In the genomic region with DNA sequence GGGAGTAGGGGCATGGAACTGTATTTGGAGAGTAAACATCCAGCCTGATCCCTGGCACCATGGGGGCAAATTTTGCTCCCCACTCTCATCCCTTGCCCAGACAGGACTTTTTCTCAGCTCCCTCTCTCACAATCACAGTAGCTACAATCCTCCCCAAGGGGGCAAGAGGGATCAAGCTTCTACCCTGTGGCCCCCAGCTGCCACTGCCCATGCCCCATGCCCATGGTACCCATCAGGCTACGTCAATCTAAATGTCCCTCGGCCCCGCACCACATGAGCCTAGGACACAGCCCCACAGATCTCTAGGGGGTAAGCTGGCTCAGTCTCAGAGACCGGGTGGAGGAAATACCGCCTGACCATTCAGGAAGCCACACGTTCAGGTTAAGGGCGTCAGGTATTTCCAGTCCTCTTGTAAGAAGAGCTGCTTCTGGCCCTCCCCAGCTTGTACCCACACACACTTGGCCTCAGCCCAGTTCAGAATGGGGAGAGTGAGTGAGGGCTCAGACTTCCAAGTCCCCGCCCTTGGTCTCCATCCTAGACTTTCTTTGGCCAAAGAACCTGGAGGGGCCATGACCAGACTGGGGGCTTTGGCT, we compare ENCODE assay signal across 9 cellular contexts. TPM values are rescaled to one million over a fixed set of nuclear protein-coding genes. Genes with fewer than 3 reads are reported as not detected.
A peak's percentile ranks its signal among the peaks of the same experiment; 100 is the strongest.
DNase-seq lines count a peak whose midpoint lies in the region; ATAC-seq, FAIRE-seq and TF ChIP-seq lines count a peak whose summit lies in the region.
"Had no signal": no experiment of that assay in that cellular context is flagged by ENCODE, and none has a peak within 500 bp of the region (broad histone marks: within the 10 kb centered on the region; RNA-seq: fewer than 3 reads in every experiment).

No MANE protein-coding gene starts in this region.

- no peak for ATAC-seq in activated T-cell treated with anti-CD3 and anti-CD28 coated beads, Interleukin-2, amount 50 U/mL, for 4 hours

- peaks cover 7% of the 10 kb centered on the region for H3K36me3 Mint-ChIP-seq in activated T-cell treated with anti-CD3 and anti-CD28 coated beads, Interleukin-2, amount 50 U/mL, for 4 hours (ENCODE audit: insufficient read depth)
- peaks cover 32% of the 10 kb centered on the region for H3K36me3 Mint-ChIP-seq in activated T-helper 2 cell treated with anti-CD3 and anti-CD28 coated beads, Interferon-gamma antibody, Interleukin-2, Interleukin-4, amounts not matched to agents 10 μg/mL and 5 μg/mL and 100 μg/mL, durations not matched to agents 14 hours and 24 hours and 36 hours (ENCODE audit: low read depth)

- H3K4me3 Mint-ChIP-seq in activated T-cell treated with anti-CD3 and anti-CD28 coated beads, Interleukin-2, amount 50 U/mL, for 4 hours = peak overlapping the region; percentile 75
- peak overlapping the region; percentile 72 for H3K4me3 Mint-ChIP-seq in activated T-helper 2 cell treated with anti-CD3 and anti-CD28 coated beads, Interferon-gamma antibody, Interleukin-2, Interleukin-4, amounts not matched to agents 10 μg/mL and 5 μg/mL and 100 μg/mL, durations not matched to agents 14 hours and 24 hours and 36 hours (ENCODE audit: low read depth)

- no peaks in the 10 kb centered on the region for H3K27me3 ChIP-seq in keratinocyte (ENCODE audit: control insufficient read depth, extremely low read depth, insufficient read depth, low read length)
- H3K27me3 ChIP-seq in thyroid gland = no peaks in the 10 kb centered on the region

- H3K36me3 ChIP-seq in keratinocyte (ENCODE audit: control insufficient read depth in 2 of 2, extremely low read depth in 1 of 2, insufficient read depth in 2 of 2, low read length in 2 of 2) (peaks cover 4 to 18% of the 10 kb centered on the region in 2 experiments), thyroid gland (no peaks in the 10 kb centered on the region)

- H3K27me3 Mint-ChIP-seq in activated T-cell treated with anti-CD3 and anti-CD28 coated beads, Interleukin-2, amount 50 U/mL, for 4 hours (ENCODE audit: low read depth) = no peaks in the 10 kb centered on the region
- H3K27me3 Mint-ChIP-seq in activated T-helper 2 cell treated with anti-CD3 and anti-CD28 coated beads, Interferon-gamma antibody, Interleukin-2, Interleukin-4, amounts not matched to agents 10 μg/mL and 5 μg/mL and 100 μg/mL, durations not matched to agents 14 hours and 24 hours and 36 hours (ENCODE audit: low read depth) = no peaks in the 10 kb centered on the region

- no peak overlapping the region for H2AFZ ChIP-seq in keratinocyte (ENCODE audit: control insufficient read depth, low read length)

- peak overlapping the region; percentile 10 for H3K27ac Mint-ChIP-seq in activated T-helper 2 cell treated with anti-CD3 and anti-CD28 coated beads, Interferon-gamma antibody, Interleukin-2, Interleukin-4, amounts not matched to agents 10 μg/mL and 5 μg/mL and 100 μg/mL, durations not matched to agents 14 hours and 24 hours and 36 hours

- intact Hi-C loops in activated T-helper 2 cell treated with anti-CD3 and anti-CD28 coated beads, Interferon-gamma antibody, Interleukin-2, Interleukin-4, amounts not matched to agents 10 μg/mL and 5 μg/mL and 100 μg/mL, durations not matched to agents 14 hours and 24 hours and 36 hours (cut with micrococcal nuclease) = loop anchor here (5.0 kb wide), 1 partner anchor 43 kb away; a partner anchor contains a TSS
- intact Hi-C loops in thyroid gland (cut with DNase I) = no loop called here

- no peaks in the 10 kb centered on the region for H3K9me3 Mint-ChIP-seq in activated T-cell treated with anti-CD3 and anti-CD28 coated beads, Interleukin-2, amount 50 U/mL, for 4 hours
- H3K9me3 Mint-ChIP-seq in activated T-helper 2 cell treated with anti-CD3 and anti-CD28 coated beads, Interferon-gamma antibody, Interleukin-2, Interleukin-4, amounts not matched to agents 10 μg/mL and 5 μg/mL and 100 μg/mL, durations not matched to agents 14 hours and 24 hours and 36 hours = no peaks in the 10 kb centered on the region

- WGBS in thyroid gland, 2 donors = 30 to 52% methylated on average over 7 of the region's 8 CpGs

- H3K9me3 ChIP-seq in keratinocyte (ENCODE audit: control insufficient read depth, low read depth, low read length) (no peaks in the 10 kb centered on the region), thyroid gland (no peaks in the 10 kb centered on the region)

- H4K20me1 ChIP-seq in keratinocyte (ENCODE audit: control insufficient read depth, extremely low read depth, insufficient read depth, low read length) = no peaks in the 10 kb centered on the region

- H3K79me2 ChIP-seq in keratinocyte (ENCODE audit: control insufficient read depth, insufficient read depth, low read length) = peaks cover 28% of the 10 kb centered on the region

- H3K9ac ChIP-seq in keratinocyte (ENCODE audit: control insufficient read depth, extremely low read depth, insufficient read depth, low read length) = no peak overlapping the region

- no peak for DNase-seq in activated T-cell treated with anti-CD3 and anti-CD28 coated beads, Interleukin-2, amount 50 U/mL, for 4 hours
- no peak for DNase-seq in activated T-cell treated with anti-CD3 and anti-CD28 coated beads, Interleukin-2, amount 50 U/mL, for 1 hour
- DNase-seq in activated T-helper 2 cell treated with anti-CD3 and anti-CD28 coated beads, Interferon-gamma antibody, Interleukin-2, Interleukin-4, amounts not matched to agents 10 μg/mL and 5 μg/mL and 100 μg/mL, durations not matched to agents 14 hours and 24 hours and 36 hours (ENCODE audit: low spot score) = no peak
- DNase-seq in keratinocyte (ENCODE audit: low read depth, low spot score) (no peak), thyroid gland (peak; percentile 72), DMS114 treated with DMSO at 0.1 percent for 48 hours (lab: John Stamatoyannopoulos, UW; ENCODE audit: unreplicated experiment) (no peak), SIG-M5 (lab: John Stamatoyannopoulos, UW) (no peak), NCI-H2227 (lab: John Stamatoyannopoulos, UW; ENCODE audit: unreplicated experiment) (no peak)
- DNase-seq: amniotic stem cell had no signal

- no peaks in the 10 kb centered on the region for H3K9me1 ChIP-seq in keratinocyte (ENCODE audit: control insufficient read depth, extremely low read depth, insufficient read depth, low read length)

- TF ChIP-seq POLR2A in thyroid gland (IDR thresholded peaks at IDR 0.05) = no peak

- no peak for FAIRE-seq in keratinocyte (lab: Jason Lieb, UNC)

- no peak overlapping the region for H3K27ac ChIP-seq in keratinocyte (ENCODE audit: control insufficient read depth, insufficient read depth, low read length)
- H3K27ac ChIP-seq in thyroid gland = peak overlapping the region; percentile 33 to 55 (median 38)

- H3K4me1 ChIP-seq in keratinocyte (ENCODE audit: control insufficient read depth, extremely low read depth, insufficient read depth, low read length) = peaks cover 15% of the 10 kb centered on the region
- H3K4me1 ChIP-seq in thyroid gland = peaks cover 32 to 35% of the 10 kb centered on the region in 2 donors

- TF ChIP-seq CTCF in keratinocyte (optimal IDR thresholded peaks at IDR 0.05 in 1 of 3, IDR thresholded peaks at IDR 0.05 in 1 of 3, conservative IDR thresholded peaks at IDR 0.05 in 1 of 3; ENCODE audit: extremely low read depth in 1 of 3, insufficient read depth in 2 of 3, low read length in 3 of 3) (no peak), thyroid gland (IDR thresholded peaks at IDR 0.05) (no peak)

- H3K4me1 Mint-ChIP-seq in activated T-cell treated with anti-CD3 and anti-CD28 coated beads, Interleukin-2, amount 50 U/mL, for 4 hours (ENCODE audit: low read depth) = peaks cover 39% of the 10 kb centered on the region
- H3K4me1 Mint-ChIP-seq in activated T-helper 2 cell treated with anti-CD3 and anti-CD28 coated beads, Interferon-gamma antibody, Interleukin-2, Interleukin-4, amounts not matched to agents 10 μg/mL and 5 μg/mL and 100 μg/mL, durations not matched to agents 14 hours and 24 hours and 36 hours (ENCODE audit: low read depth) = peaks cover 25% of the 10 kb centered on the region

- peak overlapping the region; percentile 80 for H3K4me2 ChIP-seq in keratinocyte (ENCODE audit: control insufficient read depth, extremely low read depth, insufficient read depth, low read depth, low read length)

- H3K4me3 ChIP-seq in keratinocyte (ENCODE audit: control insufficient read depth in 2 of 3, extremely low read depth in 1 of 3, insufficient read depth in 2 of 3, low read depth in 1 of 3, low read length in 3 of 3) (peak overlapping the region; percentile 53 to 75 (median 58)), thyroid gland (replicated peaks in 1 of 3) (peak overlapping the region in 1 of 3 donors; percentile 3)

- dilution Hi-C loops in keratinocyte (cut with MboI; ENCODE audit: extremely low pct_ligation_motif_present, low sequenced_read_pairs) = no loop called here

RNA-seq across cellular contexts. Expression of a gene that starts 1.8 kb away (rescaled TPM):
- total RNA-seq in activated T-cell treated with anti-CD3 and anti-CD28 coated beads, Interleukin-2, amount 50 U/mL, for 4 hours = 1 to 10 TPM; 8.3 to 9.0 (median 8.8) TPM
- total RNA-seq in activated T-helper 2 cell treated with anti-CD3 and anti-CD28 coated beads, Interferon-gamma antibody, Interleukin-2, Interleukin-4, amounts not matched to agents 10 μg/mL and 5 μg/mL and 100 μg/mL, durations not matched to agents 14 hours and 24 hours and 36 hours = 21.1 and 24.1 TPM in 2 replicates
- polyA plus RNA-seq in keratinocyte = 3.7 to 7.0 TPM (median 4.0 TPM) in 3 replicates
- polyA plus RNA-seq in keratinocyte (2011; ENCODE audit: low read depth) = not detected
- 3.0 and 3.3 TPM in 2 replicates for polyA plus RNA-seq in keratinocyte (2011; cell fraction: cytosol; rRNA removed)
- polyA plus RNA-seq in keratinocyte (2011; cell fraction: nucleus; rRNA removed) = 18.2 and 27.9 TPM in 2 replicates
- 2.2 and 5.3 TPM in 2 replicates for polyA plus RNA-seq in keratinocyte (2012; ENCODE audit: low replicate concordance)
- polyA minus RNA-seq in keratinocyte = 7.5 to 16.2 TPM (median 13.2 TPM) in 3 replicates
- 2.9 TPM for polyA minus RNA-seq in keratinocyte (2011; cell fraction: cytosol; rRNA and poly(A)+ RNA removed)
- polyA minus RNA-seq in keratinocyte (2011; cell fraction: nucleus; rRNA and poly(A)+ RNA removed) = 6.5 and 10.3 TPM in 2 replicates
- total RNA-seq in thyroid gland = 10 to 100 TPM in 1 of 4 donors, 1 to 10 TPM in 3; 5.8 to 10.1 (median 7.8) TPM

RNA-seq across cellular contexts. Expression of a gene that starts 4.4 kb away (rescaled TPM):
- 1,000 to 10,000 TPM; 2,810 to 3,060 (median 2,906) TPM for total RNA-seq in activated T-cell treated with anti-CD3 and anti-CD28 coated beads, Interleukin-2, amount 50 U/mL, for 4 hours
- total RNA-seq in activated T-helper 2 cell treated with anti-CD3 and anti-CD28 coated beads, Interferon-gamma antibody, Interleukin-2, Interleukin-4, amounts not matched to agents 10 μg/mL and 5 μg/mL and 100 μg/mL, durations not matched to agents 14 hours and 24 hours and 36 hours = 2,315 and 2,339 TPM in 2 replicates
- 1,747 to 2,007 TPM (median 1,957 TPM) in 3 replicates for polyA plus RNA-seq in keratinocyte
- 2,951 TPM for polyA plus RNA-seq in keratinocyte (2011; ENCODE audit: low read depth)
- 1,535 and 2,525 TPM in 2 replicates for polyA plus RNA-seq in keratinocyte (2011; cell fraction: cytosol; rRNA removed)
- polyA plus RNA-seq in keratinocyte (2011; cell fraction: nucleus; rRNA removed) = 651 and 665 TPM in 2 replicates
- 1,811 and 1,919 TPM in 2 replicates for polyA plus RNA-seq in keratinocyte (2012; ENCODE audit: low replicate concordance)
- polyA minus RNA-seq in keratinocyte = 431 to 851 TPM (median 823 TPM) in 3 replicates
- 1,075 TPM for polyA minus RNA-seq in keratinocyte (2011; cell fraction: cytosol; rRNA and poly(A)+ RNA removed)
- 158 and 187 TPM in 2 replicates for polyA minus RNA-seq in keratinocyte (2011; cell fraction: nucleus; rRNA and poly(A)+ RNA removed)
- 1,000 to 10,000 TPM; 2,008 to 3,549 (median 2,319) TPM for total RNA-seq in thyroid gland

RNA-seq across cellular contexts. Expression of a gene that starts 29.7 kb away (rescaled TPM):
- total RNA-seq in activated T-cell treated with anti-CD3 and anti-CD28 coated beads, Interleukin-2, amount 50 U/mL, for 4 hours = not detected
- 0.07 TPM in 1 of 2 replicates, not detected in the other for total RNA-seq in activated T-helper 2 cell treated with anti-CD3 and anti-CD28 coated beads, Interferon-gamma antibody, Interleukin-2, Interleukin-4, amounts not matched to agents 10 μg/mL and 5 μg/mL and 100 μg/mL, durations not matched to agents 14 hours and 24 hours and 36 hours
- not detected in 3 replicates for polyA plus RNA-seq in keratinocyte
- polyA plus RNA-seq in keratinocyte (2011; ENCODE audit: low read depth) = not detected
- not detected in 2 replicates for polyA plus RNA-seq in keratinocyte (2011; cell fraction: cytosol; rRNA removed)
- polyA plus RNA-seq in keratinocyte (2011; cell fraction: nucleus; rRNA removed) = not detected in 2 replicates
- not detected in 2 replicates for polyA plus RNA-seq in keratinocyte (2012; ENCODE audit: low replicate concordance)
- polyA minus RNA-seq in keratinocyte = not detected in 3 replicates
- not detected for polyA minus RNA-seq in keratinocyte (2011; cell fraction: cytosol; rRNA and poly(A)+ RNA removed)
- not detected in 2 replicates for polyA minus RNA-seq in keratinocyte (2011; cell fraction: nucleus; rRNA and poly(A)+ RNA removed)
- not detected for total RNA-seq in thyroid gland

RNA-seq across cellular contexts. Expression of a gene that starts 30.1 kb away (rescaled TPM):
- not detected for total RNA-seq in activated T-cell treated with anti-CD3 and anti-CD28 coated beads, Interleukin-2, amount 50 U/mL, for 4 hours
- not detected in 2 replicates for total RNA-seq in activated T-helper 2 cell treated with anti-CD3 and anti-CD28 coated beads, Interferon-gamma antibody, Interleukin-2, Interleukin-4, amounts not matched to agents 10 μg/mL and 5 μg/mL and 100 μg/mL, durations not matched to agents 14 hours and 24 hours and 36 hours
- polyA plus RNA-seq in keratinocyte = not detected in 3 replicates
- polyA plus RNA-seq in keratinocyte (2011; ENCODE audit: low read depth) = 0.56 TPM
- not detected in 2 replicates for polyA plus RNA-seq in keratinocyte (2011; cell fraction: cytosol; rRNA removed)
- polyA plus RNA-seq in keratinocyte (2011; cell fraction: nucleus; rRNA removed) = 0.03 TPM in 1 of 2 replicates, not detected in the other
- polyA plus RNA-seq in keratinocyte (2012; ENCODE audit: low replicate concordance) = 0.80 TPM in 1 of 2 replicates, not detected in the other
- not detected in 3 replicates for polyA minus RNA-seq in keratinocyte
- not detected for polyA minus RNA-seq in keratinocyte (2011; cell fraction: cytosol; rRNA and poly(A)+ RNA removed)
- polyA minus RNA-seq in keratinocyte (2011; cell fraction: nucleus; rRNA and poly(A)+ RNA removed) = not detected in 2 replicates
- not detected for total RNA-seq in thyroid gland

RNA-seq across cellular contexts. Expression of a gene that starts 44.2 kb away (rescaled TPM):
- under 1 TPM; 0.33 to 0.87 (median 0.68) TPM for total RNA-seq in activated T-cell treated with anti-CD3 and anti-CD28 coated beads, Interleukin-2, amount 50 U/mL, for 4 hours
- 0.46 and 1.0 TPM in 2 replicates for total RNA-seq in activated T-helper 2 cell treated with anti-CD3 and anti-CD28 coated beads, Interferon-gamma antibody, Interleukin-2, Interleukin-4, amounts not matched to agents 10 μg/mL and 5 μg/mL and 100 μg/mL, durations not matched to agents 14 hours and 24 hours and 36 hours
- polyA plus RNA-seq in keratinocyte = 0.06 to 0.35 TPM (median 0.33 TPM) in 3 replicates
- not detected for polyA plus RNA-seq in keratinocyte (2011; ENCODE audit: low read depth)
- polyA plus RNA-seq in keratinocyte (2011; cell fraction: cytosol; rRNA removed) = 0.08 TPM in 1 of 2 replicates, not detected in the other
- 0.65 and 0.93 TPM in 2 replicates for polyA plus RNA-seq in keratinocyte (2011; cell fraction: nucleus; rRNA removed)
- not detected in 2 replicates for polyA plus RNA-seq in keratinocyte (2012; ENCODE audit: low replicate concordance)
- 0.73 TPM in 1 of 3 replicates, not detected in the others for polyA minus RNA-seq in keratinocyte
- not detected for polyA minus RNA-seq in keratinocyte (2011; cell fraction: cytosol; rRNA and poly(A)+ RNA removed)
- polyA minus RNA-seq in keratinocyte (2011; cell fraction: nucleus; rRNA and poly(A)+ RNA removed) = 0.74 and 1.9 TPM in 2 replicates
- 10 to 100 TPM in 1 of 4 donors, 1 to 10 TPM in 3; 1.8 to 13.4 (median 6.4) TPM for total RNA-seq in thyroid gland

Comparison
In these comparisons a context has a peak if more than half of its experiments do, and no peak if none do; other contexts are left out.
1. DNase-seq: peak in thyroid gland (2 of 2); none in activated T-cell treated with anti-CD3 and anti-CD28 coated beads, Interleukin-2, amount 50 U/mL, for 4 hours (single experiment), activated T-cell treated with anti-CD3 and anti-CD28 coated beads, Interleukin-2, amount 50 U/mL, for 1 hour (single experiment), activated T-helper 2 cell treated with anti-CD3 and anti-CD28 coated beads, Interferon-gamma antibody, Interleukin-2, Interleukin-4, amounts not matched to agents 10 μg/mL and 5 μg/mL and 100 μg/mL, durations not matched to agents 14 hours and 24 hours and 36 hours (single experiment), keratinocyte (single experiment), DMS114 treated with DMSO at 0.1 percent for 48 hours (single experiment), SIG-M5 (single experiment) and NCI-H2227 (single experiment).